13 cellular contexts compared by ENCODE assay signal in genomic region chr5:168303398-168304020, GRCh38. TPM values are rescaled to one million over a fixed set of nuclear protein-coding genes. Genes with fewer than 3 reads are reported as not detected.
"Had no signal": no experiment of that assay in that cellular context is flagged by ENCODE, and none has a peak within 500 bp of the region (broad histone marks: within the 10 kb centered on the region; RNA-seq: fewer than 3 reads in every experiment).

No MANE protein-coding gene starts in this region.

- H3K4me3 ChIP-seq: dorsolateral prefrontal cortex, thoracic aorta, vagina had no signal

- H3K4me1 Mint-ChIP-seq: stimulated activated naive CD8-positive, alpha-beta T cell treated with anti-CD3 and anti-CD28 coated beads, Interleukin-15, amount 100 ng/mL, for 72 hours had no signal

- H3K9ac ChIP-seq: parathyroid adenoma had no signal

- H3K9me3 ChIP-seq: thoracic aorta, vagina had no signal

- H3K36me3 ChIP-seq: thoracic aorta, vagina had no signal

- H2AFZ ChIP-seq: parathyroid adenoma had no signal

- H3K9me3 Mint-ChIP-seq: activated naive CD4-positive, alpha-beta T cell treated with anti-CD3 and anti-CD28 coated beads, Interleukin-2, amount 50 U/mL, for 72 hours; activated T-helper 2 cell treated with anti-CD3 and anti-CD28 coated beads, Interferon-gamma antibody, Interleukin-2, Interleukin-4, amounts not matched to agents 10 μg/mL and 5 μg/mL and 100 μg/mL, durations not matched to agents 14 hours and 24 hours and 36 hours; mesothelial cell of epicardium; stimulated activated naive CD8-positive, alpha-beta T cell treated with anti-CD3 and anti-CD28 coated beads, Interleukin-15, amount 100 ng/mL, for 72 hours had no signal

- H3K27me3 ChIP-seq: vagina had no signal

- H3K27ac Mint-ChIP-seq: activated naive CD4-positive, alpha-beta T cell treated with anti-CD3 and anti-CD28 coated beads, Interleukin-2, amount 50 U/mL, for 72 hours; activated T-helper 2 cell treated with anti-CD3 and anti-CD28 coated beads, Interferon-gamma antibody, Interleukin-2, Interleukin-4, amounts not matched to agents 10 μg/mL and 5 μg/mL and 100 μg/mL, durations not matched to agents 14 hours and 24 hours and 36 hours; mesothelial cell of epicardium; stimulated activated naive CD8-positive, alpha-beta T cell treated with anti-CD3 and anti-CD28 coated beads, Interleukin-15, amount 100 ng/mL, for 72 hours had no signal

- ATAC-seq: activated naive CD4-positive, alpha-beta T cell treated with anti-CD3 and anti-CD28 coated beads, Interleukin-2, amount 50 U/mL, for 72 hours; esophagus mucosa; stimulated activated naive CD8-positive, alpha-beta T cell treated with anti-CD3 and anti-CD28 coated beads, Interleukin-15, amount 100 ng/mL, for 72 hours had no signal

- DNase-seq: activated CD4-positive, alpha-beta T cell treated with anti-CD3 and anti-CD28 coated beads, Interleukin-2, amount 50 U/mL, for 1 hour; amniotic stem cell; dorsolateral prefrontal cortex; stimulated activated CD4-positive, alpha-beta T cell treated with anti-CD3 and anti-CD28 coated beads, Interleukin-4, amount 100 ng/mL, for 4 hours; stimulated activated naive CD8-positive, alpha-beta T cell treated with anti-CD3 and anti-CD28 coated beads, Interleukin-15, amount 100 ng/mL, for 72 hours had no signal

- H3K27ac ChIP-seq: dorsolateral prefrontal cortex, parathyroid adenoma, thoracic aorta, vagina had no signal

- H3K4me1 ChIP-seq: parathyroid adenoma, vagina had no signal

- H3K36me3 Mint-ChIP-seq: activated naive CD4-positive, alpha-beta T cell treated with anti-CD3 and anti-CD28 coated beads, Interleukin-2, amount 50 U/mL, for 72 hours; mesothelial cell of epicardium had no signal

- H3K4me3 Mint-ChIP-seq: mesothelial cell of epicardium; stimulated activated naive CD8-positive, alpha-beta T cell treated with anti-CD3 and anti-CD28 coated beads, Interleukin-15, amount 100 ng/mL, for 72 hours had no signal

RNA-seq across cellular contexts. Expression of gene WWC1, which starts 12.1 kb away (rescaled TPM):
- total RNA-seq: T-helper 2 cell treated with Interferon-gamma antibody and Interleukin-4, amounts not matched to agents 100 ng/mL and 5 ng/mL, for 36 hours had no signal
